ENCODE assay signal across 14 cellular contexts in the genomic region with DNA sequence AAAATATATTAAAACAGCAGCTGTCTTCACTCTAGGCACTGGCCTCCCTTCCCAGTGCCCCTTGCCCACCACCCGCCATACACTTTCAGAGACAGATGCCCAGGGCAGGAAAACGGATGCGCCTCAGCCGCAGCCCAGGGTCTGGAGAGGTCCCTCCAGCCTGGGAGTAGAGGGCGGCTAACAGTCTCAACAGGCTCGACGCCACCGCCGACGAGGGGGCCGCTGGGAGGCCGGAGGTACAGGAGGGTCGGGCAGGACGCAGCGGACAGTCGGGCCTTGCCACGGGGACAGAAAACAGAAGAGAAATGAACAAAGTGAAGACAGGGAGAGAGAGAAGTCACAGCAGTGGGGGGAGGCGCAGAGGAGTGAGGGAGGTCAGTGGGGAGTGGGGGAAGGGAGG. TPM values are rescaled to one million over a fixed set of nuclear protein-coding genes. Genes with fewer than 3 reads are reported as not detected.
DNase-seq lines count a peak whose midpoint lies in the region; ATAC-seq and TF ChIP-seq lines count a peak whose summit lies in the region.
"Had no signal": no experiment of that assay in that cellular context is flagged by ENCODE, and none has a peak within 500 bp of the region (broad histone marks: within the 10 kb centered on the region; RNA-seq: fewer than 3 reads in every experiment).

No MANE protein-coding gene starts in this region.

- H3K27me3 Mint-ChIP-seq in chondrocyte (ENCODE audit: low read depth) (no peaks in the 10 kb centered on the region), nephron progenitor cell (ENCODE audit: low read depth, poor library complexity) (no peaks in the 10 kb centered on the region)
- H3K27me3 Mint-ChIP-seq: CD4-positive, alpha-beta memory T cell had no signal

- no peaks in the 10 kb centered on the region for H3K9me3 ChIP-seq in Panc1 (ENCODE audit: control insufficient read depth, insufficient read depth, low read depth, low read length)
- no peaks in the 10 kb centered on the region for H3K9me3 ChIP-seq in upper lobe of right lung
- H3K9me3 ChIP-seq: A549, BE2C had no signal

- no peak overlapping the region for H3K4me3 Mint-ChIP-seq in chondrocyte (ENCODE audit: unreplicated experiment)
- H3K4me3 Mint-ChIP-seq in nephron progenitor cell = no peak overlapping the region
- H3K4me3 Mint-ChIP-seq: CD4-positive, alpha-beta memory T cell; H9 had no signal

- BruUV-seq in Panc1 (replicated peaks; lab: Mats Ljungman, UMichigan) = TSS peak; percentile 45

- ATAC-seq in Panc1 (no peak), upper lobe of right lung (no peak)
- ATAC-seq: A549, GM12878 had no signal

- H3K27ac ChIP-seq in Panc1 (ENCODE audit: low read length) (no peak overlapping the region), upper lobe of right lung (no peak overlapping the region)
- H3K27ac ChIP-seq: A549, C4-2B had no signal

- in situ Hi-C loops in Panc1 (cut with HindIII; ENCODE audit: low pct_unique_long_range_greater_than_20kb, low sequenced_read_pairs) = no loop called here

- TF ChIP-seq CTCF in Panc1 (IDR thresholded peaks at IDR 0.05) = no peak
- no peak for TF ChIP-seq CTCF in chondrocyte (IDR thresholded peaks at IDR 0.05)
- no peak for TF ChIP-seq CTCF in nephron progenitor cell (IDR thresholded peaks at IDR 0.05)
- TF ChIP-seq CTCF in upper lobe of right lung (IDR thresholded peaks at IDR 0.05) = no peak

- H3K36me3 Mint-ChIP-seq in chondrocyte (ENCODE audit: low read depth) (peaks cover 43% of the 10 kb centered on the region), nephron progenitor cell (ENCODE audit: low read depth) (peaks cover 42% of the 10 kb centered on the region)

- H3K4me1 ChIP-seq in Panc1 (ENCODE audit: control insufficient read depth, insufficient read depth, low read length) (no peaks in the 10 kb centered on the region), upper lobe of right lung (no peaks in the 10 kb centered on the region)
- H3K4me1 ChIP-seq: A549, BE2C had no signal

- H3K27me3 ChIP-seq in Panc1 (ENCODE audit: control insufficient read depth, insufficient read depth, low read length) = peaks cover 3% of the 10 kb centered on the region; the same call in 1 of the 2 replicates
- H3K27me3 ChIP-seq in upper lobe of right lung = no peaks in the 10 kb centered on the region
- H3K27me3 ChIP-seq: BE2C had no signal

- DNase-seq in Panc1 (ENCODE audit: low read depth, low spot score) = no peak
- DNase-seq in chondrocyte (ENCODE audit: low spot score) = peak; percentile 86
- no peak for DNase-seq in nephron progenitor cell
- peak; percentile 46 for DNase-seq in upper lobe of right lung
- no peak for DNase-seq in NCI-H510A (lab: John Stamatoyannopoulos, UW)
- DNase-seq in activated CD4-positive, alpha-beta T cell treated with anti-CD3 and anti-CD28 coated beads, Interleukin-2, amount 50 U/mL, for 4 hours = no peak
- DNase-seq: BE2C; CD4-positive, alpha-beta memory T cell; DMS79; GOT3; H9 had no signal

- intact Hi-C loops in Panc1 (cut with micrococcal nuclease; ENCODE audit: unreplicated experiment) (no loop called here), upper lobe of right lung (cut with DNase I) (no loop called here)

- POLR2A ChIA-PET in Panc1 (lab: Charles Lee) = interaction anchor here (0.6 to 1.9 kb wide), 2 partner anchors 12 to 178 kb away, joined by 9 to 17 read pairs; no protein-coding TSS in a partner anchor

- CTCF ChIA-PET in Panc1 (lab: Charles Lee) = interaction anchor here (0.6 to 26.0 kb wide), 7 partner anchors 14 to 1684 kb away, joined by 3 to 498 read pairs (median 5); no protein-coding TSS in a partner anchor

- H3K9me3 Mint-ChIP-seq in chondrocyte (ENCODE audit: low read depth) (no peaks in the 10 kb centered on the region), nephron progenitor cell (no peaks in the 10 kb centered on the region)
- H3K9me3 Mint-ChIP-seq: CD4-positive, alpha-beta memory T cell; H9 had no signal

- H3K27ac Mint-ChIP-seq in chondrocyte (ENCODE audit: unreplicated experiment) = no peak overlapping the region
- peak overlapping the region; percentile 68 for H3K27ac Mint-ChIP-seq in nephron progenitor cell
- H3K27ac Mint-ChIP-seq: CD4-positive, alpha-beta memory T cell had no signal

- H3K4me1 Mint-ChIP-seq in chondrocyte (ENCODE audit: low read depth) (peaks cover 15% of the 10 kb centered on the region), nephron progenitor cell (no peaks in the 10 kb centered on the region)
- H3K4me1 Mint-ChIP-seq: CD4-positive, alpha-beta memory T cell had no signal

- H3K36me3 ChIP-seq in Panc1 (ENCODE audit: control insufficient read depth, insufficient read depth, low read length) (no peaks in the 10 kb centered on the region), upper lobe of right lung (peaks cover 57% of the 10 kb centered on the region)

- H3K4me3 ChIP-seq in Panc1 (ENCODE audit: low read depth in 2 of 2, low read length in 2 of 2) (no peak overlapping the region), upper lobe of right lung (no peak overlapping the region)
- H3K4me3 ChIP-seq: A549, GM12878 had no signal

RNA-seq across cellular contexts. Expression of a gene that starts 27.1 kb away (rescaled TPM):
- total RNA-seq in Panc1 (2021; ENCODE audit: unreplicated experiment) (29.0 TPM), chondrocyte (19.4 to 22.2 TPM (median 21.5 TPM) in 3 replicates), upper lobe of right lung (16.1 TPM)
- 36.8 TPM for polyA plus RNA-seq in Panc1 (2012; ENCODE audit: insufficient read length)

RNA-seq across cellular contexts. Expression of a gene that starts 27.4 kb away (rescaled TPM):
- total RNA-seq in Panc1 (2021; ENCODE audit: unreplicated experiment) = 81.8 TPM
- 166 TPM for polyA plus RNA-seq in Panc1 (2012; ENCODE audit: insufficient read length)
- total RNA-seq in chondrocyte = 478 to 514 TPM (median 487 TPM) in 3 replicates
- 432 TPM for total RNA-seq in upper lobe of right lung

RNA-seq across cellular contexts. Expression of a gene that starts 35.9 kb away (rescaled TPM):
- total RNA-seq in Panc1 (2021; ENCODE audit: unreplicated experiment) = 2,376 TPM
- polyA plus RNA-seq in Panc1 (2012; ENCODE audit: insufficient read length) = 2,447 TPM
- total RNA-seq in chondrocyte = 99.9 to 136 TPM (median 100 TPM) in 3 replicates
- 103 TPM for total RNA-seq in upper lobe of right lung

Comparison
In these comparisons a context has a peak if more than half of its experiments do, and no peak if none do; other contexts are left out.
1. DNase-seq: peak in chondrocyte (single experiment) and upper lobe of right lung (single experiment); none in Panc1 (single experiment), nephron progenitor cell (single experiment), NCI-H510A (single experiment) and activated CD4-positive, alpha-beta T cell treated with anti-CD3 and anti-CD28 coated beads, Interleukin-2, amount 50 U/mL, for 4 hours (0 of 2).
2. RNA of a gene that starts 35.9 kb away (total RNA-seq): 2,376 TPM in Panc1 (single experiment); 103 TPM in upper lobe of right lung (single experiment) and 99.9 to 136 TPM in chondrocyte; every median in the first group is over 10 times any median in the second.